ENCODE assay signal across 8 cellular contexts in genomic region chr6:45378324-45378926, GRCh38. TPM values are rescaled to one million over a fixed set of nuclear protein-coding genes. Genes with fewer than 3 reads are reported as not detected.
A peak's percentile ranks its signal among the peaks of the same experiment; 100 is the strongest.
DNase-seq lines count a peak whose midpoint lies in the region; ATAC-seq and TF ChIP-seq lines count a peak whose summit lies in the region.

No MANE protein-coding gene starts in this region.

- H3K27ac Mint-ChIP-seq in activated CD4-positive, alpha-beta memory T cell treated with anti-CD3 and anti-CD28 coated beads, Interleukin-2, amount 10 ng/mL, durations not matched to agents 7 days and 5 days, result peak overlapping the region; percentile 95

- no peaks in the 10 kb centered on the region for H3K9me3 ChIP-seq in heart left ventricle
- no peaks in the 10 kb centered on the region for H3K9me3 ChIP-seq in prostate gland

- DNase-seq in GM10266 (ENCODE audit: extremely low spot score) (peak; percentile 24), Kasumi-1 (lab: John Stamatoyannopoulos, UW) (peak; percentile 70 to 75), heart left ventricle (peak in 3 of 5 donors; percentile 38 to 55 (median 43)), prostate gland (ENCODE audit: low spot score) (peak; percentile 19), DMS114 treated with DMSO at 0.1 percent for 48 hours (lab: John Stamatoyannopoulos, UW; ENCODE audit: unreplicated experiment) (no peak), cerebellum (ENCODE audit: low spot score) (no peak)
- DNase-seq in activated CD4-positive, alpha-beta memory T cell treated with anti-CD3 and anti-CD28 coated beads, Interleukin-2, amount 10 ng/mL, durations not matched to agents 7 days and 5 days, result no peak

- H3K4me1 ChIP-seq in heart left ventricle, result peaks cover 0 to 23% (median 13%) of the 10 kb centered on the region in 12 donors
- H3K4me1 ChIP-seq in prostate gland (replicated peaks), result no peaks in the 10 kb centered on the region

- H3K27me3 Mint-ChIP-seq in activated CD4-positive, alpha-beta memory T cell treated with anti-CD3 and anti-CD28 coated beads, Interleukin-2, amount 10 ng/mL, durations not matched to agents 7 days and 5 days, result no peaks in the 10 kb centered on the region

- no peak for TF ChIP-seq POLR2A in heart left ventricle (IDR thresholded peaks at IDR 0.05)
- TF ChIP-seq POLR2A in prostate gland (IDR thresholded peaks at IDR 0.05), result no peak

- no peak for TF ChIP-seq CTCF in GM10266 (IDR thresholded peaks at IDR 0.05; ENCODE audit: control insufficient read depth, insufficient read depth, low read depth, missing control alignments)
- no peak for TF ChIP-seq CTCF in heart left ventricle (IDR thresholded peaks at IDR 0.05)
- no peak for TF ChIP-seq CTCF in prostate gland (IDR thresholded peaks at IDR 0.05)

- H3K9me3 Mint-ChIP-seq in activated CD4-positive, alpha-beta memory T cell treated with anti-CD3 and anti-CD28 coated beads, Interleukin-2, amount 10 ng/mL, durations not matched to agents 7 days and 5 days, result no peaks in the 10 kb centered on the region

- H3K36me3 ChIP-seq in heart left ventricle (no peaks in the 10 kb centered on the region), prostate gland (no peaks in the 10 kb centered on the region)

- H3K4me3 ChIP-seq in heart left ventricle (peak overlapping the region; percentile 70 to 94 (median 82)), prostate gland (peak overlapping the region; percentile 82 to 92)

- CTCF ChIA-PET in activated CD4-positive, alpha-beta memory T cell treated with anti-CD3 and anti-CD28 coated beads, Interleukin-2, amount 10 ng/mL, durations not matched to agents 7 days and 5 days (lab: Charles Lee), result interaction anchor here (1.0 to 2.2 kb wide), 11 partner anchors 10 to 903 kb away, joined by 3 to 24 read pairs (median 6); no protein-coding TSS in a partner anchor

- H3K36me3 Mint-ChIP-seq in activated CD4-positive, alpha-beta memory T cell treated with anti-CD3 and anti-CD28 coated beads, Interleukin-2, amount 10 ng/mL, durations not matched to agents 7 days and 5 days (ENCODE audit: low read depth), result no peaks in the 10 kb centered on the region

- H3K27me3 ChIP-seq in heart left ventricle (no peaks in the 10 kb centered on the region), prostate gland (replicated peaks; ENCODE audit: insufficient read depth) (no peaks in the 10 kb centered on the region)

- intact Hi-C loops in heart left ventricle (cut with DNase I), result loop anchor here in 2 of 10 donors (5.0 kb wide), 1 partner anchor 44 kb away; no protein-coding TSS in a partner anchor
- intact Hi-C loops in prostate gland (cut with DNase I), result loop anchor here (5.0 kb wide), 1 partner anchor 721 kb away; no protein-coding TSS in a partner anchor

- H3K27ac ChIP-seq in heart left ventricle (peak overlapping the region; percentile 88 to 99 (median 96)), prostate gland (peak overlapping the region; percentile 97)

- WGBS in heart left ventricle, 4 donors, result 2 to 3% (median 2%) methylated on average over 22 of the region's 22 CpGs
- 2% methylated on average over 22 of the region's 22 CpGs for WGBS in prostate gland

- H3K4me3 Mint-ChIP-seq in activated CD4-positive, alpha-beta memory T cell treated with anti-CD3 and anti-CD28 coated beads, Interleukin-2, amount 10 ng/mL, durations not matched to agents 7 days and 5 days, result peak overlapping the region; percentile 92

- peak; percentile 31 for ATAC-seq in GM21619 (IDR thresholded peaks at IDR 0.05; ENCODE audit: unreplicated experiment)
- peak; percentile 44 to 66 (median 56) for ATAC-seq in heart left ventricle

- H3K4me1 Mint-ChIP-seq in activated CD4-positive, alpha-beta memory T cell treated with anti-CD3 and anti-CD28 coated beads, Interleukin-2, amount 10 ng/mL, durations not matched to agents 7 days and 5 days, result peaks cover 27% of the 10 kb centered on the region

- POLR2A ChIA-PET in activated CD4-positive, alpha-beta memory T cell treated with anti-CD3 and anti-CD28 coated beads, Interleukin-2, amount 10 ng/mL, durations not matched to agents 7 days and 5 days (lab: Charles Lee), result interaction anchor here (0.7 to 3.5 kb wide), 37 partner anchors 9 to 991 kb away, joined by 3 to 44 read pairs (median 4); partner anchors contain the start of genes CDC5L and ENPP4

RNA-seq across cellular contexts. Expression of gene SUPT3H, which starts 0.7 kb away (rescaled TPM):
- 1 to 10 TPM; 7.4 to 9.7 TPM for total RNA-seq in activated CD4-positive, alpha-beta memory T cell treated with anti-CD3 and anti-CD28 coated beads, Interleukin-2, amount 10 ng/mL, durations not matched to agents 7 days and 5 days
- total RNA-seq in heart left ventricle (1 to 10 TPM; 1.5 to 8.1 (median 4.1) TPM), prostate gland (10 to 100 TPM in 1 of 2 donors, 1 to 10 TPM in 1; 4.6 to 13.1 TPM), cerebellum (29.9 TPM)
- 1 to 10 TPM; 4.1 to 5.6 TPM for polyA plus RNA-seq in heart left ventricle

RNA-seq across cellular contexts. Expression of gene RUNX2, which starts 50.3 kb away (rescaled TPM):
- 10 to 100 TPM; 42.2 to 43.4 TPM for total RNA-seq in activated CD4-positive, alpha-beta memory T cell treated with anti-CD3 and anti-CD28 coated beads, Interleukin-2, amount 10 ng/mL, durations not matched to agents 7 days and 5 days
- 1 to 10 TPM in 7 of 9 donors, under 1 TPM in 2; 0.37 to 3.1 (median 2.0) TPM for total RNA-seq in heart left ventricle
- polyA plus RNA-seq in heart left ventricle, result 1 to 10 TPM in 1 of 2 donors, under 1 TPM in 1; 0.54 to 2.1 TPM
- 10 to 100 TPM in 1 of 2 donors, 1 to 10 TPM in 1; 9.2 to 10.7 TPM for total RNA-seq in prostate gland
- 0.54 TPM for total RNA-seq in cerebellum

Comparison
In these comparisons a context has a peak if more than half of its experiments do, and no peak if none do; other contexts are left out.
1. DNase-seq: peak in GM10266 (single experiment), Kasumi-1 (2 of 2), heart left ventricle (3 of 5) and prostate gland (single experiment); none in activated CD4-positive, alpha-beta memory T cell treated with anti-CD3 and anti-CD28 coated beads, Interleukin-2, amount 10 ng/mL, durations not matched to agents 7 days and 5 days (single experiment), DMS114 treated with DMSO at 0.1 percent for 48 hours (single experiment) and cerebellum (single experiment).